ENCODE assay signal across 23 cellular contexts in genomic region chr19:7907544-7907943, GRCh38. TPM values are rescaled to one million over a fixed set of nuclear protein-coding genes. Genes with fewer than 3 reads are reported as not detected.
"Had no signal": no experiment of that assay in that cellular context is flagged by ENCODE, and none has a peak within 500 bp of the region (broad histone marks: within the 10 kb centered on the region; RNA-seq: fewer than 3 reads in every experiment).

No MANE protein-coding gene starts in this region.

- H3K4me3 Mint-ChIP-seq: activated B cell treated with CpG ODN at 0.5 μM for 24 hours; mesothelial cell of epicardium; stimulated activated naive B cell treated with anti-CD40 and anti-IgM and Interleukin-4, amounts not matched to agents 10 μg/mL and 1 μg/mL and 100 μg/mL, for 72 hours had no signal

- H3K27me3 ChIP-seq: heart left ventricle, testis, upper lobe of left lung had no signal

- H3K27ac ChIP-seq: testis, upper lobe of left lung had no signal

- H3K9me3 Mint-ChIP-seq: activated B cell treated with CpG ODN at 0.5 μM for 24 hours; mesothelial cell of epicardium; stimulated activated naive B cell treated with anti-CD40 and anti-IgM and Interleukin-4, amounts not matched to agents 10 μg/mL and 1 μg/mL and 100 μg/mL, for 72 hours had no signal

- DNase-seq: activated B cell treated with CpG ODN at 0.5 μM for 24 hours; activated CD4-positive, alpha-beta T cell treated with anti-CD3 and anti-CD28 coated beads for 4 hours; activated CD4-positive, alpha-beta T cell treated with anti-CD3 and anti-CD28 coated beads, Interleukin-2, amount 50 U/mL, for 48 hours; activated naive CD4-positive, alpha-beta T cell treated with Interleukin-2 at 50 U/mL for 16 hours; activated T-cell treated with anti-CD3 and anti-CD28 coated beads, Interleukin-2, amount 50 U/mL, for 48 hours; amygdala; heart left ventricle; kidney; naive thymus-derived CD8-positive, alpha-beta T cell; nucleus accumbens; posterior cingulate gyrus; stimulated activated CD4-positive, alpha-beta T cell treated with anti-CD3 and anti-CD28 coated beads, Interleukin-15, amount 100 ng/mL, for 24 hours; stimulated activated naive B cell treated with anti-CD40 and anti-IgM and Interleukin-4, amounts not matched to agents 10 μg/mL and 1 μg/mL and 100 μg/mL, for 72 hours; SW 1271; T-helper 17 cell had no signal

- ATAC-seq: heart left ventricle; naive thymus-derived CD8-positive, alpha-beta T cell; sciatic nerve; stimulated activated naive B cell treated with anti-CD40 and anti-IgM and Interleukin-4, amounts not matched to agents 10 μg/mL and 1 μg/mL and 100 μg/mL, for 72 hours; T-helper 17 cell had no signal

- H3K27me3 Mint-ChIP-seq: activated B cell treated with CpG ODN at 0.5 μM for 24 hours; stimulated activated naive B cell treated with anti-CD40 and anti-IgM and Interleukin-4, amounts not matched to agents 10 μg/mL and 1 μg/mL and 100 μg/mL, for 72 hours; T-helper 17 cell had no signal

- H3K27ac Mint-ChIP-seq: activated B cell treated with CpG ODN at 0.5 μM for 24 hours; mesothelial cell of epicardium; stimulated activated naive B cell treated with anti-CD40 and anti-IgM and Interleukin-4, amounts not matched to agents 10 μg/mL and 1 μg/mL and 100 μg/mL, for 72 hours; T-helper 17 cell had no signal

- H3K4me2 ChIP-seq: smooth muscle cell had no signal

- H3K9me3 ChIP-seq: heart left ventricle, testis, upper lobe of left lung had no signal

- H3K4me3 ChIP-seq: heart left ventricle, lung, smooth muscle cell, testis, upper lobe of left lung had no signal

- FAIRE-seq: endometrium, kidney had no signal

RNA-seq across cellular contexts. Expression of gene TGFBR3L, which starts 7.1 kb away (rescaled TPM):
- total RNA-seq: activated B cell treated with CpG ODN at 0.5 μM for 24 hours, cerebellum, sciatic nerve had no signal

RNA-seq across cellular contexts. Expression of gene CTXN1, which starts 18.4 kb away (rescaled TPM):
- total RNA-seq: activated B cell treated with CpG ODN at 0.5 μM for 24 hours; naive thymus-derived CD8-positive, alpha-beta T cell; T-helper 17 cell had no signal
- polyA plus RNA-seq: naive thymus-derived CD8-positive, alpha-beta T cell had no signal

RNA-seq across cellular contexts. Expression of gene LRRC8E, which starts 19.2 kb away (rescaled TPM):
- total RNA-seq: activated B cell treated with CpG ODN at 0.5 μM for 24 hours; cerebellum; naive thymus-derived CD8-positive, alpha-beta T cell; T-helper 17 cell had no signal
- polyA plus RNA-seq: naive thymus-derived CD8-positive, alpha-beta T cell had no signal
